Comparison of ENCODE assay signal across 19 cellular contexts in genomic region chr15:95405447-95405846, GRCh38.
DNase-seq lines count a peak whose midpoint lies in the region; ATAC-seq and TF ChIP-seq lines count a peak whose summit lies in the region.
"Had no signal": no experiment of that assay in that cellular context is flagged by ENCODE, and none has a peak within 500 bp of the region (broad histone marks: within the 10 kb centered on the region; RNA-seq: fewer than 3 reads in every experiment).

No MANE protein-coding gene starts in this region.

- POLR2A ChIA-PET in T-cell (lab: Charles Lee), result no interaction called here

- H3K27ac Mint-ChIP-seq in T-cell, result no peak overlapping the region
- H3K27ac Mint-ChIP-seq: activated CD8-positive, alpha-beta memory T cell treated with anti-CD3 and anti-CD28 coated beads, Interleukin-2, amount 10 ng/mL, durations not matched to agents 7 days and 5 days; activated naive CD8-positive, alpha-beta T cell treated with anti-CD3 and anti-CD28 coated beads, Interleukin-2, amount 50 U/mL, for 24 hours; activated T-helper 17 cell treated with anti-CD3 and anti-CD28 coated beads, Interleukin-2, amount 50 U/mL, for 72 hours; CD4-positive, CD25-positive, alpha-beta regulatory T cell; endodermal cell had no signal

- H3K27ac ChIP-seq in coronary artery, result peak overlapping the region; percentile 1 to 4
- H3K27ac ChIP-seq in right cardiac atrium (ENCODE audit: low read length), result no peak overlapping the region
- H3K27ac ChIP-seq: sigmoid colon had no signal

- no peaks in the 10 kb centered on the region for H3K9me3 Mint-ChIP-seq in T-cell
- H3K9me3 Mint-ChIP-seq: activated naive CD8-positive, alpha-beta T cell treated with anti-CD3 and anti-CD28 coated beads, Interleukin-2, amount 50 U/mL, for 24 hours; CD4-positive, CD25-positive, alpha-beta regulatory T cell; endodermal cell had no signal

- CTCF ChIA-PET in T-cell (lab: Charles Lee), result no interaction called here

- no peaks in the 10 kb centered on the region for H3K9me3 ChIP-seq in right cardiac atrium (ENCODE audit: control insufficient read depth, low read length)
- H3K9me3 ChIP-seq: sigmoid colon had no signal

- WGBS in right cardiac atrium, result 81% methylated on average over 3 of the region's 3 CpGs

- TF ChIP-seq CTCF in coronary artery (IDR thresholded peaks at IDR 0.05), result no peak

- no peak for ATAC-seq in right cardiac atrium
- no peak for ATAC-seq in T-cell (replicated peaks in 1 of 4)
- ATAC-seq in GM18519 (IDR thresholded peaks at IDR 0.05; ENCODE audit: low FRiP score, unreplicated experiment), result no peak
- ATAC-seq: activated CD8-positive, alpha-beta memory T cell treated with anti-CD3 and anti-CD28 coated beads, Interleukin-2, amount 10 ng/mL, durations not matched to agents 7 days and 5 days; activated naive CD8-positive, alpha-beta T cell treated with anti-CD3 and anti-CD28 coated beads, Interleukin-2, amount 50 U/mL, for 24 hours; activated T-helper 17 cell treated with anti-CD3 and anti-CD28 coated beads, Interleukin-2, amount 50 U/mL, for 72 hours; left ventricle myocardium superior had no signal

- no peaks in the 10 kb centered on the region for H3K4me1 ChIP-seq in right cardiac atrium (ENCODE audit: control insufficient read depth, insufficient read depth, low read length)

- peaks cover 1 to 3% of the 10 kb centered on the region in 2 donors for H3K27me3 Mint-ChIP-seq in T-cell
- H3K27me3 Mint-ChIP-seq: activated CD8-positive, alpha-beta memory T cell treated with anti-CD3 and anti-CD28 coated beads, Interleukin-2, amount 10 ng/mL, durations not matched to agents 7 days and 5 days; activated naive CD8-positive, alpha-beta T cell treated with anti-CD3 and anti-CD28 coated beads, Interleukin-2, amount 50 U/mL, for 24 hours; activated T-helper 17 cell treated with anti-CD3 and anti-CD28 coated beads, Interleukin-2, amount 50 U/mL, for 72 hours; CD4-positive, CD25-positive, alpha-beta regulatory T cell had no signal

- peak overlapping the region; percentile 6 for H3K4me3 ChIP-seq in coronary artery
- no peak overlapping the region for H3K4me3 ChIP-seq in right cardiac atrium (ENCODE audit: low read length)
- H3K4me3 ChIP-seq: sigmoid colon had no signal

- DNase-seq in HT1080 (ENCODE audit: low read depth), result peak; percentile 3
- no peak for DNase-seq in coronary artery (ENCODE audit: low spot score)
- peak; percentile 20 for DNase-seq in kidney tubule cell (ENCODE audit: low spot score)
- no peak for DNase-seq in NCI-H82 treated with DMSO at 0.1 percent for 48 hours (lab: John Stamatoyannopoulos, UW; ENCODE audit: unreplicated experiment)
- no peak for DNase-seq in right cardiac atrium
- no peak for DNase-seq in T-cell
- DNase-seq: activated CD8-positive, alpha-beta memory T cell treated with anti-CD3 and anti-CD28 coated beads, Interleukin-2, amount 10 ng/mL, durations not matched to agents 7 days and 5 days; activated naive CD8-positive, alpha-beta T cell treated with anti-CD3 and anti-CD28 coated beads, Interleukin-2, amount 50 U/mL, for 24 hours; CD4-positive, CD25-positive, alpha-beta regulatory T cell; DMS53; endodermal cell; left ventricle myocardium superior; NCI-H187; NCI-H446; NK-92 treated with Interleukin-12 subunit alpha and Interleukin-12 subunit beta, amount 100 ng/mL, for 24 hours; sigmoid colon; stimulated activated CD4-positive, alpha-beta T cell treated with anti-CD3 and anti-CD28 coated beads, Interleukin-4, amount 100 ng/mL, for 1 hour had no signal

- no peaks in the 10 kb centered on the region for H3K27me3 ChIP-seq in right cardiac atrium (ENCODE audit: control insufficient read depth, insufficient read depth)
- H3K27me3 ChIP-seq: sigmoid colon had no signal

- H3K4me1 Mint-ChIP-seq in T-cell, result peaks cover 0 to 7% (median 7%) of the 10 kb centered on the region in 3 donors
- H3K4me1 Mint-ChIP-seq: activated T-helper 17 cell treated with anti-CD3 and anti-CD28 coated beads, Interleukin-2, amount 50 U/mL, for 72 hours; CD4-positive, CD25-positive, alpha-beta regulatory T cell; endodermal cell had no signal

- intact Hi-C loops in right cardiac atrium (cut with DNase I), result no loop called here

- H3K36me3 Mint-ChIP-seq in T-cell, result no peaks in the 10 kb centered on the region
- H3K36me3 Mint-ChIP-seq: activated CD8-positive, alpha-beta memory T cell treated with anti-CD3 and anti-CD28 coated beads, Interleukin-2, amount 10 ng/mL, durations not matched to agents 7 days and 5 days; CD4-positive, CD25-positive, alpha-beta regulatory T cell had no signal

- H3K4me3 Mint-ChIP-seq in T-cell, result no peak overlapping the region
- H3K4me3 Mint-ChIP-seq: activated CD8-positive, alpha-beta memory T cell treated with anti-CD3 and anti-CD28 coated beads, Interleukin-2, amount 10 ng/mL, durations not matched to agents 7 days and 5 days; activated naive CD8-positive, alpha-beta T cell treated with anti-CD3 and anti-CD28 coated beads, Interleukin-2, amount 50 U/mL, for 24 hours; activated T-helper 17 cell treated with anti-CD3 and anti-CD28 coated beads, Interleukin-2, amount 50 U/mL, for 72 hours; CD4-positive, CD25-positive, alpha-beta regulatory T cell; endodermal cell had no signal

Comparison
In these comparisons a context has a peak if more than half of its experiments do, and no peak if none do; other contexts are left out.
1. DNase-seq: peak in HT1080 (single experiment) and kidney tubule cell (single experiment); none in coronary artery (single experiment), NCI-H82 treated with DMSO at 0.1 percent for 48 hours (single experiment), right cardiac atrium (0 of 3) and T-cell (0 of 34).